18 cellular contexts compared by ENCODE assay signal in genomic region chr18:31546476-31546875, GRCh38. TPM values are rescaled to one million over a fixed set of nuclear protein-coding genes. Genes with fewer than 3 reads are reported as not detected.
"Had no signal": no experiment of that assay in that cellular context is flagged by ENCODE, and none has a peak within 500 bp of the region (broad histone marks: within the 10 kb centered on the region; RNA-seq: fewer than 3 reads in every experiment).

No MANE protein-coding gene starts in this region.

- H3K9me3 ChIP-seq: gastrocnemius medialis, pancreas, tibial nerve, uterus had no signal

- ATAC-seq: activated CD4-positive, CD25-positive, alpha-beta regulatory T cell treated with anti-CD3 and anti-CD28 coated beads, Interleukin-2, amount 50 U/mL, for 24 hours; gastrocnemius medialis; left lobe of liver; pancreas had no signal

- H3K27ac Mint-ChIP-seq: activated T-helper 1 cell treated with anti-CD3 and anti-CD28 coated beads, Interleukin-12 subunit alpha, Interleukin-12 subunit beta, Interleukin-2, Interleukin-4 antibody, amounts not matched to agents 30 ng/mL and 10 ng/mL and 1 ng/mL, durations not matched to agents 14 hours and 24 hours and 36 hours; endodermal cell had no signal

- H3K36me3 Mint-ChIP-seq: naive B cell had no signal

- H3K27me3 Mint-ChIP-seq: naive B cell had no signal

- H3K4me3 Mint-ChIP-seq: activated T-helper 1 cell treated with anti-CD3 and anti-CD28 coated beads, Interleukin-12 subunit alpha, Interleukin-12 subunit beta, Interleukin-2, Interleukin-4 antibody, amounts not matched to agents 30 ng/mL and 10 ng/mL and 1 ng/mL, durations not matched to agents 14 hours and 24 hours and 36 hours; endodermal cell; naive B cell had no signal

- DNase-seq: activated CD4-positive, alpha-beta T cell treated with anti-CD3 and anti-CD28 coated beads, Interleukin-2, amount 50 U/mL, for 1 hour; activated naive CD4-positive, alpha-beta T cell; aorta; dorsolateral prefrontal cortex; endodermal cell; gastrocnemius medialis; naive B cell; pancreas; stimulated activated CD4-positive, alpha-beta T cell treated with anti-CD3 and anti-CD28 coated beads, Interleukin-12 subunit alpha, Interleukin-12 subunit beta, amount 100 ng/mL, for 4 hours; stimulated activated CD4-positive, alpha-beta T cell treated with anti-CD3 and anti-CD28 coated beads, Interleukin-2, amount 100 ng/mL, for 24 hours; uterus had no signal

RNA-seq across cellular contexts. Expression of gene TTR, which starts 45.2 kb away (rescaled TPM):
- total RNA-seq: activated CD8-positive, alpha-beta memory T cell treated with anti-CD3 and anti-CD28 coated beads for 36 hours; activated T-helper 1 cell treated with anti-CD3 and anti-CD28 coated beads, Interleukin-12 subunit alpha, Interleukin-12 subunit beta, Interleukin-2, Interleukin-4 antibody, amounts not matched to agents 30 ng/mL and 10 ng/mL and 1 ng/mL, durations not matched to agents 14 hours and 24 hours and 36 hours; aorta; endodermal cell; epithelial cell of proximal tubule; lung microvascular endothelial cell; tibial nerve; uterus had no signal
